ENCODE assay signal across 26 cellular contexts in the genomic region with DNA sequence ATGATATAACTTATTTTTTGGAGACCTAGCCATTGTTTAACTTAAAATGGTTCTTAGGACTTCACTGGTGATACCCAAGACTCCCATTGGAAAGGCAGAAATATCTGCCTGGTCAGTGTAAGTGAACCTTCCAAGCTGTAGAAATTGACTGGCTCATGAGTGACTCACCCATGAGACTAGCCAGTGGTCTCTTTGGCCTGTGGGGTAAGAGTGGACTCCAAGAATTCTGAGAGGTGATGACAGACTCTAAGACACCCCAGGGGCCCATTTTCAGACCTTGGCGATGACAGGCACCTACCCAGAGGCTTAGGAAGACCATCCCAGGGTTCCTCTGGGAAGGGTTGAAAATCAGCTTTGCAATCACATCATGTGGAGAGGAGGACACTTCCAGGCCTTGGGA.
"Had no signal": no experiment of that assay in that cellular context is flagged by ENCODE, and none has a peak within 500 bp of the region (broad histone marks: within the 10 kb centered on the region; RNA-seq: fewer than 3 reads in every experiment).

No MANE protein-coding gene starts in this region.

- H3K4me1 ChIP-seq: colonic mucosa, esophagus muscularis mucosa, gastroesophageal sphincter, sigmoid colon, testis, vagina had no signal

- H3K27ac ChIP-seq: colonic mucosa, dorsolateral prefrontal cortex, esophagus muscularis mucosa, gastroesophageal sphincter, sigmoid colon, testis, vagina had no signal

- H3K36me3 ChIP-seq: colonic mucosa, esophagus muscularis mucosa, gastroesophageal sphincter, sigmoid colon, vagina had no signal

- H3K27me3 ChIP-seq: colonic mucosa, dorsolateral prefrontal cortex, esophagus muscularis mucosa, gastroesophageal sphincter, sigmoid colon, testis, vagina had no signal

- ATAC-seq: gastroesophageal sphincter; left colon; stimulated activated naive B cell treated with anti-CD40 and anti-IgM and Interleukin-4, amounts not matched to agents 10 μg/mL and 1 μg/mL and 100 μg/mL, for 72 hours had no signal

- FAIRE-seq: astrocyte, islet of Langerhans had no signal

- H3K9me3 ChIP-seq: colonic mucosa, testis, vagina had no signal

- H3K4me3 ChIP-seq: colonic mucosa, dorsolateral prefrontal cortex, esophagus muscularis mucosa, gastroesophageal sphincter, lung, sigmoid colon, testis, vagina had no signal

- DNase-seq: activated CD4-positive, alpha-beta memory T cell treated with anti-CD3 and anti-CD28 coated beads for 36 hours; activated CD4-positive, alpha-beta T cell treated with anti-CD3 and anti-CD28 coated beads for 48 hours; activated CD4-positive, CD25-positive, alpha-beta regulatory T cell; activated naive CD4-positive, alpha-beta T cell treated with Interleukin-2 at 50 U/mL for 16 hours; activated naive CD8-positive, alpha-beta T cell treated with anti-CD3 and anti-CD28 coated beads for 36 hours; activated T-cell treated with anti-CD3 and anti-CD28 coated beads, Interleukin-2, amount 50 U/mL, for 48 hours; colonic mucosa; dorsolateral prefrontal cortex; head of caudate nucleus; hypothalamus; left colon; naive B cell; occipital lobe; sigmoid colon; stimulated activated CD4-positive, alpha-beta T cell treated with anti-CD3 and anti-CD28 coated beads, Interleukin-2, amount 100 ng/mL, for 48 hours; stimulated activated CD8-positive, alpha-beta memory T cell treated with anti-CD3 and anti-CD28 coated beads, Interleukin-4, amount 100 ng/mL, for 48 hours; stimulated activated naive B cell treated with anti-CD40 and anti-IgM and Interleukin-4, amounts not matched to agents 10 μg/mL and 1 μg/mL and 100 μg/mL, for 72 hours; T-helper 9 cell; testis; trophoblast cell had no signal
